ENCODE assay signal across 11 cellular contexts in genomic region chr20:63568170-63568981, GRCh38. TPM values are rescaled to one million over a fixed set of nuclear protein-coding genes. Genes with fewer than 3 reads are reported as not detected.
DNase-seq lines count a peak whose midpoint lies in the region; ATAC-seq and TF ChIP-seq lines count a peak whose summit lies in the region.
"Had no signal": no experiment of that assay in that cellular context is flagged by ENCODE, and none has a peak within 500 bp of the region (broad histone marks: within the 10 kb centered on the region; RNA-seq: fewer than 3 reads in every experiment).

No MANE protein-coding gene starts in this region.

- peaks cover 5% of the 10 kb centered on the region for H3K36me3 ChIP-seq in CD4-positive, alpha-beta memory T cell (ENCODE audit: insufficient read depth, low read length)
- H3K36me3 ChIP-seq in MM.1S (replicated peaks; ENCODE audit: insufficient read depth, low read length) (no peaks in the 10 kb centered on the region), uterus (no peaks in the 10 kb centered on the region)
- H3K36me3 ChIP-seq: cardiac muscle cell had no signal

- no peak overlapping the region for H2AFZ ChIP-seq in MM.1S (ENCODE audit: low read length)

- DNase-seq in CD4-positive, alpha-beta memory T cell = peak in 2 of 5 donors; percentile 10 to 20
- peak; percentile 32 for DNase-seq in MM.1S
- DNase-seq in immature natural killer cell = peak in 2 of 3 donors; percentile 28 to 37
- no peak for DNase-seq in amniotic stem cell (lab: John Stamatoyannopoulos, UW)
- no peak for DNase-seq in amygdala (lab: John Stamatoyannopoulos, UW)
- DNase-seq in uterus = no peak
- DNase-seq: Calu3 had no signal

- H3K9me3 Mint-ChIP-seq in CD4-positive, alpha-beta memory T cell = no peaks in the 10 kb centered on the region
- no peaks in the 10 kb centered on the region for H3K9me3 Mint-ChIP-seq in immature natural killer cell

- H3K4me2 ChIP-seq in MM.1S (ENCODE audit: low read depth, low read length) = peak overlapping the region; percentile 91

- peak overlapping the region in 4 of 7 donors; percentile 31 to 87 (median 71) for H3K27ac Mint-ChIP-seq in CD4-positive, alpha-beta memory T cell
- H3K27ac Mint-ChIP-seq in immature natural killer cell = peak overlapping the region; percentile 86 to 94 (median 92)

- no peaks in the 10 kb centered on the region for H4K20me1 ChIP-seq in MM.1S (ENCODE audit: insufficient read depth, low read length)

- no peaks in the 10 kb centered on the region for H3K9me3 ChIP-seq in CD4-positive, alpha-beta memory T cell (ENCODE audit: control insufficient read depth in 1 of 2, low read length in 2 of 2)
- H3K9me3 ChIP-seq in MM.1S (replicated peaks; ENCODE audit: insufficient read depth, low read length) (no peaks in the 10 kb centered on the region), uterus (no peaks in the 10 kb centered on the region)

- CTCF ChIA-PET in CD4-positive, alpha-beta memory T cell (lab: Charles Lee; ENCODE audit: partially characterized antibody) = interaction anchor here (1.0 to 1.1 kb wide), 2 partner anchors 14 to 31 kb away, joined by 3 to 4 read pairs; partner anchors contain the start of gene PTK6

- peak overlapping the region; percentile 78 to 92 (median 84) for H3K4me3 Mint-ChIP-seq in CD4-positive, alpha-beta memory T cell
- H3K4me3 Mint-ChIP-seq in immature natural killer cell = peak overlapping the region; percentile 75 to 86 (median 84)

- intact Hi-C loops in CD4-positive, alpha-beta memory T cell (cut with micrococcal nuclease) = no loop called here
- intact Hi-C loops in uterus (cut with DNase I; ENCODE audit: low total_unique reads) = no loop called here

- no peak for TF ChIP-seq CTCF in MM.1S (IDR thresholded peaks at IDR 0.05; ENCODE audit: low read length)
- no peak for TF ChIP-seq CTCF in uterus (IDR thresholded peaks at IDR 0.05)

- peaks cover 36% of the 10 kb centered on the region for H3K4me1 ChIP-seq in CD4-positive, alpha-beta memory T cell (ENCODE audit: insufficient read depth, low read length)
- H3K4me1 ChIP-seq in MM.1S (ENCODE audit: low read length) (peaks cover 26% of the 10 kb centered on the region), uterus (peaks cover 0 to 4% of the 10 kb centered on the region in 2 donors)

- no peaks in the 10 kb centered on the region for H3K79me2 ChIP-seq in MM.1S (ENCODE audit: low read length)

- POLR2A ChIA-PET in CD4-positive, alpha-beta memory T cell (lab: Charles Lee; ENCODE audit: partially characterized antibody) = interaction anchor here (1.1 to 2.9 kb wide), 12 partner anchors 11 to 172 kb away, joined by 4 to 17 read pairs (median 7); partner anchors contain the start of genes ARFRP1, GMEB2, PPDPF and PTK6

- no peaks in the 10 kb centered on the region for H3K9me2 ChIP-seq in MM.1S (replicated peaks; ENCODE audit: insufficient read depth, low read length)

- H3K4me3 ChIP-seq in CD4-positive, alpha-beta memory T cell (ENCODE audit: low read length in 2 of 2) = peak overlapping the region; percentile 42 to 68
- H3K4me3 ChIP-seq in MM.1S (ENCODE audit: low read length) (peak overlapping the region; percentile 32), uterus (no peak overlapping the region)
- H3K4me3 ChIP-seq: cardiac muscle cell had no signal

- peak overlapping the region; percentile 24 for H3K27ac ChIP-seq in CD4-positive, alpha-beta memory T cell (ENCODE audit: low read depth, low read length)
- H3K27ac ChIP-seq in MM.1S (ENCODE audit: low read length) (peak overlapping the region; percentile 73; the same call in 1 of the 2 replicates), uterus (no peak overlapping the region)
- H3K27ac ChIP-seq: cardiac muscle cell had no signal

- ATAC-seq in GM19328 (IDR thresholded peaks at IDR 0.05; ENCODE audit: unreplicated experiment) = peak; percentile 18
- no peak for ATAC-seq in HG02938 (IDR thresholded peaks at IDR 0.05; ENCODE audit: unreplicated experiment)

- no peaks in the 10 kb centered on the region for H3K27me3 ChIP-seq in CD4-positive, alpha-beta memory T cell (ENCODE audit: insufficient read depth, low read length)
- H3K27me3 ChIP-seq in MM.1S (replicated peaks; ENCODE audit: insufficient read depth, low read length) (no peaks in the 10 kb centered on the region), uterus (no peaks in the 10 kb centered on the region)
- H3K27me3 ChIP-seq: cardiac muscle cell had no signal

- H3K4me1 Mint-ChIP-seq in CD4-positive, alpha-beta memory T cell = peaks cover 6 to 31% (median 18%) of the 10 kb centered on the region in 4 donors
- H3K4me1 Mint-ChIP-seq in immature natural killer cell = peaks cover 22 to 26% of the 10 kb centered on the region in 2 donors

- peaks cover 9% of the 10 kb centered on the region for H3F3A ChIP-seq in MM.1S (ENCODE audit: insufficient read depth, low read length)

- H3K9ac ChIP-seq in MM.1S (ENCODE audit: low read length) = peak overlapping the region; percentile 8; the same call in 1 of the 2 replicates

- no peaks in the 10 kb centered on the region for H3K27me3 Mint-ChIP-seq in CD4-positive, alpha-beta memory T cell
- H3K27me3 Mint-ChIP-seq in immature natural killer cell (ENCODE audit: low read depth in 3 of 3) = peaks cover 15 to 21% (median 18%) of the 10 kb centered on the region in 3 donors

- no peak for TF ChIP-seq POLR2A in uterus (IDR thresholded peaks at IDR 0.05)

- H3K36me3 Mint-ChIP-seq in CD4-positive, alpha-beta memory T cell = no peaks in the 10 kb centered on the region
- H3K36me3 Mint-ChIP-seq in immature natural killer cell = peaks cover 0 to 10% (median 0%) of the 10 kb centered on the region in 3 donors

RNA-seq across cellular contexts. Expression of gene HELZ2, which starts 5.7 kb away (rescaled TPM):
- total RNA-seq in CD4-positive, alpha-beta memory T cell = 10 to 100 TPM; 39.6 to 45.4 TPM
- 1 to 10 TPM; 2.0 to 6.4 TPM for polyA plus RNA-seq in CD4-positive, alpha-beta memory T cell
- 10 to 100 TPM in 1 of 3 donors, 1 to 10 TPM in 2; 2.4 to 11.3 (median 3.7) TPM for polyA plus RNA-seq in immature natural killer cell
- total RNA-seq in uterus = 10 to 100 TPM in 3 of 4 donors, 1 to 10 TPM in 1; 3.5 to 41.9 (median 22.1) TPM

RNA-seq across cellular contexts. Expression of gene FNDC11, which starts 14.4 kb away (rescaled TPM):
- 1 to 10 TPM in 1 of 2 experiments, under 1 TPM in 1; 0.38 to 1.2 TPM for total RNA-seq in CD4-positive, alpha-beta memory T cell
- polyA plus RNA-seq in CD4-positive, alpha-beta memory T cell = 1 to 10 TPM in 1 of 2 donors, under 1 TPM in 1; 0.41 to 1.5 TPM
- not detected for polyA plus RNA-seq in immature natural killer cell
- total RNA-seq in uterus = under 1 TPM in 2 of 4 donors, not detected in 2; 0.34 to 0.69 TPM
- total RNA-seq: Calu3 had no signal

RNA-seq across cellular contexts. Expression of gene SRMS, which starts 20.8 kb away (rescaled TPM):
- not detected for total RNA-seq in CD4-positive, alpha-beta memory T cell
- polyA plus RNA-seq in CD4-positive, alpha-beta memory T cell = not detected
- not detected for polyA plus RNA-seq in immature natural killer cell
- not detected for total RNA-seq in uterus
- total RNA-seq: Calu3, cardiac muscle cell, glomerular endothelial cell had no signal
- polyA plus RNA-seq: cardiac muscle cell had no signal

RNA-seq across cellular contexts. Expression of gene PTK6, which starts 31.2 kb away (rescaled TPM):
- total RNA-seq in CD4-positive, alpha-beta memory T cell = not detected
- polyA plus RNA-seq in CD4-positive, alpha-beta memory T cell = under 1 TPM; 0.31 to 0.59 TPM
- under 1 TPM in 1 of 3 donors, not detected in 2; 0.37 TPM for polyA plus RNA-seq in immature natural killer cell
- under 1 TPM in 2 of 4 donors, not detected in 2; under 0.01 TPM for total RNA-seq in uterus
- total RNA-seq: cardiac muscle cell, glomerular endothelial cell had no signal

RNA-seq across cellular contexts. Expression of gene PPDPF, which starts 47.8 kb away (rescaled TPM):
- total RNA-seq in CD4-positive, alpha-beta memory T cell = 100 to 1,000 TPM; 208 to 229 TPM
- 100 to 1,000 TPM in 1 of 2 donors, 10 to 100 TPM in 1; 29.4 to 152 TPM for polyA plus RNA-seq in CD4-positive, alpha-beta memory T cell
- polyA plus RNA-seq in immature natural killer cell = 10 to 100 TPM; 14.9 to 84.3 (median 41.9) TPM
- 100 to 1,000 TPM in 2 of 4 donors, 10 to 100 TPM in 2; 35.8 to 200 (median 88.6) TPM for total RNA-seq in uterus

Comparison
In these comparisons a context has a peak if more than half of its experiments do, and no peak if none do; other contexts are left out.
1. DNase-seq: peak in MM.1S (single experiment) and immature natural killer cell (2 of 3); none in amniotic stem cell (single experiment), amygdala (0 of 56) and uterus (0 of 2).
2. H3K27ac ChIP-seq: peak in CD4-positive, alpha-beta memory T cell (single experiment) and MM.1S (single experiment); none in uterus (0 of 2).
3. H3K4me3 ChIP-seq: peak in CD4-positive, alpha-beta memory T cell (2 of 2) and MM.1S (single experiment); none in uterus (0 of 2).